ENCODE assay signal across 8 cellular contexts in the genomic region with DNA sequence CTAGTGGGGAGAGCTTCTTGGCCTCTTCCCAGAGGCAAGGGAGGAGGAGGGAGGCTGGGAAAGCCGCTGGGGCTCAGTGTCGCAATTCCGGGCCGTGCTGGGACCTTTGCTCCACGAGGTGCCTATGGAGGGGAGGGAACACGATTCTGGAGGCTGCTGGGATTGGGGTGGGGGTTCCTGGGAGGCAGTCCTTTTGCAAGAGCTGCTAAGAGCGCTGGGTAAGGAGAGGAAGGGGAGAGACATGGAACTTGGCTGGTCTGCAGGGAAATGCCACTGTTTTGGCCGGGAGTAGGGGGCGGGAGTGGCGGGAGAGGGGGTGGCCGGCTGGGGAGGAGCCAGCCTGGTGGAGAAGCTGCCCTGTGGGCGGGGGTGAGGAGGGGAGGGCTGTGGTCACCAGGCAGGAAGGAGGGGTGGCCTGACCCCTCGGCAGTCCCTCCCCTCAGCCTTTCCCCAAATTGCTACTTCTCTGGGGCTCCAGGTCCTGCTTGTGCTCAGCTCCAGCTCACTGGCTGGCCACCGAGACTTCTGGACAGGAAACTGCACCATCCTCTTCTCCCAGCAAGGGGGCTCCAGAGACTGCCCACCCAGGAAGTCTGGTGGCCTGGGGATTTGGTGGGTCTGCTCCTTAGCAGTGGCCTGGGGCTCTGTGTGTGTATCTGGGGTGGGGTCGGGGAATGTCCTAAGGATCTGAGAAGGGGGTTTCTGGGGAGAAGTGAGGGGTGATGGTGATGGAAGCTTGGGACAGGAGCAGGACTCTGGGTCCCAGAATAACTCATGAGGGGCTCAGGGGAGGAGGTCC. TPM values are rescaled to one million over a fixed set of nuclear protein-coding genes. Genes with fewer than 3 reads are reported as not detected.
DNase-seq lines count a peak whose midpoint lies in the region; ATAC-seq and TF ChIP-seq lines count a peak whose summit lies in the region.

Gene NR1H3, plus strand, starts transcription at position 479 of the 799 bp plus-strand sequence. CDS start 1,221 bp downstream, outside the sequence.

- TF ChIP-seq POLR2A in esophagus muscularis mucosa (IDR thresholded peaks at IDR 0.05; ENCODE audit: low read depth) = no peak

- peak; percentile 49 for TF ChIP-seq CTCF in GM12874 (IDR thresholded peaks at IDR 0.05; ENCODE audit: insufficient read depth, low read depth, low read length)
- peak; percentile 56 to 64 (median 64) for TF ChIP-seq CTCF in esophagus muscularis mucosa (IDR thresholded peaks at IDR 0.05)

- peak; percentile 77 for ATAC-seq in aorta (ENCODE audit: low FRiP score)
- no peak for ATAC-seq in GM21423 (IDR thresholded peaks at IDR 0.05; ENCODE audit: unreplicated experiment)

- peak; percentile 52 for DNase-seq in A172 (ENCODE audit: low spot score)
- peak; percentile 59 for DNase-seq in SKM-1 treated with dmso at 0.1 percent for 144 hours (lab: John Stamatoyannopoulos, UW; ENCODE audit: unreplicated experiment)
- DNase-seq in esophagus muscularis mucosa (ENCODE audit: extremely low spot score) = peak; percentile 93
- DNase-seq in aorta = peak; percentile 89
- no peak for DNase-seq in cerebellum (ENCODE audit: low spot score)

- H3K36me3 ChIP-seq in esophagus muscularis mucosa (peaks cover 0 to 23% (median 7%) of the 10 kb centered on the region in 4 donors), muscle layer of colon (ENCODE audit: insufficient read depth, low read length) (no peaks in the 10 kb centered on the region), aorta (ENCODE audit: control insufficient read depth in 1 of 2, insufficient read depth in 2 of 2, low read length in 1 of 2) (no peaks in the 10 kb centered on the region)

- TF ChIP-seq EP300 in esophagus muscularis mucosa (IDR thresholded peaks at IDR 0.05) = no peak

- H3K4me3 ChIP-seq in esophagus muscularis mucosa (peak within 1 kb of the TSS; percentile 41 to 53 (median 45)), muscle layer of colon (ENCODE audit: low read depth in 1 of 2, low read length in 2 of 2) (peak within 1 kb of the TSS; percentile 37 to 57), aorta (ENCODE audit: low read length in 2 of 2) (peak within 1 kb of the TSS; percentile 5 to 7)

- H3K9me3 ChIP-seq in esophagus muscularis mucosa = no peaks in the 10 kb centered on the region
- no peaks in the 10 kb centered on the region for H3K9me3 ChIP-seq in muscle layer of colon (ENCODE audit: low read length)
- no peaks in the 10 kb centered on the region for H3K9me3 ChIP-seq in aorta (ENCODE audit: control insufficient read depth, low read length)

- WGBS in esophagus muscularis mucosa = 7% methylated on average over 13 of the region's 15 CpGs
- 1 to 5% methylated on average over 15 of the region's 15 CpGs for WGBS in aorta, 2 donors

- peak within 1 kb of the TSS; percentile 72 to 81 (median 73) for H3K27ac ChIP-seq in esophagus muscularis mucosa (replicated peaks in 1 of 4)
- peak within 1 kb of the TSS; percentile 40 for H3K27ac ChIP-seq in muscle layer of colon (ENCODE audit: low read depth, low read length)
- no peak within 1 kb of the TSS for H3K27ac ChIP-seq in aorta (ENCODE audit: low read depth in 1 of 2, low read length in 2 of 2)

- H3K9ac ChIP-seq in muscle layer of colon (ENCODE audit: low read length) = peak within 1 kb of the TSS; percentile 41

- H3K27me3 ChIP-seq in esophagus muscularis mucosa (no peaks in the 10 kb centered on the region), muscle layer of colon (ENCODE audit: control insufficient read depth in 1 of 2, insufficient read depth in 2 of 2, low read length in 2 of 2) (no peaks in the 10 kb centered on the region), aorta (ENCODE audit: control insufficient read depth in 1 of 2, insufficient read depth in 2 of 2, low read length in 1 of 2) (no peaks in the 10 kb centered on the region)

- H3K4me1 ChIP-seq in esophagus muscularis mucosa (peaks cover 58 to 65% (median 62%) of the 10 kb centered on the region in 4 donors), muscle layer of colon (ENCODE audit: insufficient read depth, low read length) (peaks cover 52% of the 10 kb centered on the region), aorta (ENCODE audit: control insufficient read depth in 1 of 2, insufficient read depth in 2 of 2, low read length in 2 of 2) (no peaks in the 10 kb centered on the region)

- intact Hi-C loops in esophagus muscularis mucosa (cut with DNase I) = no loop called here
- intact Hi-C loops in aorta (cut with DNase I) = loop anchor here in 1 of 2 donors (10.0 kb wide), 2 partner anchors 83 to 97 kb away; partner anchors contain the start of genes ARFGAP2 and MYBPC3

RNA-seq across cellular contexts. Expression of gene NR1H3, which starts in this region (rescaled TPM):
- 18.1 and 23.5 TPM in 2 replicates for total RNA-seq in A172 (2014; rRNA removed; shearing (Covaris generic))
- total RNA-seq in esophagus muscularis mucosa = 10 to 100 TPM; 14.5 to 26.2 (median 18.1) TPM
- total RNA-seq in aorta = 10 to 100 TPM; 14.9 to 46.2 TPM
- 100 to 1,000 TPM in 1 of 2 donors, 10 to 100 TPM in 1; 51.8 to 123 TPM for polyA plus RNA-seq in aorta
- total RNA-seq in cerebellum = 9.5 TPM

Comparison
In these comparisons a context has a peak if more than half of its experiments do, and no peak if none do; other contexts are left out.
1. H3K27ac ChIP-seq: peak in esophagus muscularis mucosa (4 of 4) and muscle layer of colon (single experiment); none in aorta (0 of 2).
2. Peak in every context shown above with its lines, with median percentiles within 50 percentile points of each other: H3K4me3 ChIP-seq.